In genomic region chr10:96991313-96991841, GRCh38 we compare ENCODE assay signal across 13 cellular contexts.
DNase-seq lines count a peak whose midpoint lies in the region; ATAC-seq, FAIRE-seq and TF ChIP-seq lines count a peak whose summit lies in the region.
"Had no signal": no experiment of that assay in that cellular context is flagged by ENCODE, and none has a peak within 500 bp of the region (broad histone marks: within the 10 kb centered on the region; RNA-seq: fewer than 3 reads in every experiment).

No MANE protein-coding gene starts in this region.

- TF ChIP-seq RAD21 in GM12878 (IDR thresholded peaks at IDR 0.05; ENCODE audit: insufficient read depth, low read depth, low read length): no peak

- H3K27ac ChIP-seq in GM12878 (ENCODE audit: control insufficient read depth, insufficient read depth): no peak overlapping the region
- H3K27ac ChIP-seq: 22Rv1, SJCRH30 had no signal

- TF ChIP-seq CTCF in GM12878 (IDR thresholded peaks at IDR 0.05 in 2 of 3, conservative IDR thresholded peaks at IDR 0.05 in 1 of 3; ENCODE audit: control insufficient read depth in 2 of 3, extremely low read depth in 1 of 3, insufficient read depth in 1 of 3, low read depth in 3 of 3, low read length in 3 of 3): no peak
- no peak for TF ChIP-seq CTCF in retinal pigment epithelial cell (conservative IDR thresholded peaks at IDR 0.05; ENCODE audit: low read depth, low read length)

- intact Hi-C loops in GM12878 (cut with micrococcal nuclease; ENCODE audit: unreplicated experiment): no loop called here

- ATAC-seq in HG02798 (IDR thresholded peaks at IDR 0.05; ENCODE audit: poor library complexity, unreplicated experiment) (peak; percentile 66), GM12878 (peak; percentile 78), GM21528 (IDR thresholded peaks at IDR 0.05; ENCODE audit: low FRiP score, unreplicated experiment) (no peak)

- peak; percentile 59 for FAIRE-seq in GM12878 (lab: Jason Lieb, UNC)

- RAD21 ChIA-PET in GM12878 (lab: Charles Lee; ENCODE audit: unreplicated experiment): interaction anchor here (0.6 to 2.5 kb wide), 7 partner anchors 16 to 427 kb away, joined by 3 to 15 read pairs (median 5); no protein-coding TSS in a partner anchor

- no TSS peak for BruUV-seq in GM12878 (replicated peaks; lab: Mats Ljungman, UMichigan)

- H3K4me3 ChIP-seq in GM12878 (no peak overlapping the region), retinal pigment epithelial cell (ENCODE audit: low read length) (no peak overlapping the region)
- H3K4me3 ChIP-seq: SJCRH30 had no signal

- SMC1A ChIA-PET in GM12878 (lab: Charles Lee; ENCODE audit: uncharacterized antibody, unreplicated experiment): interaction anchor here (0.9 to 5.3 kb wide), 13 partner anchors 11 to 128 kb away, joined by 3 to 41 read pairs (median 5); no protein-coding TSS in a partner anchor

- peaks cover 22% of the 10 kb centered on the region for H3K4me1 ChIP-seq in GM12878 (ENCODE audit: control insufficient read depth, insufficient read depth, low read length)
- H3K4me1 ChIP-seq: SJCRH30 had no signal

- in situ Hi-C loops in GM12878 (cut with MboI): no loop called here
- in situ Hi-C loops in KBM-7 (cut with MboI; ENCODE audit: low pct_unique_long_range_greater_than_20kb, low sequenced_read_pairs): no loop called here

- no peak for TF ChIP-seq EP300 in GM12878 (IDR thresholded peaks at IDR 0.05; ENCODE audit: borderline replicate concordance in 1 of 2, control insufficient read depth in 1 of 2, low read depth in 2 of 2, low read length in 2 of 2)

- no peaks in the 10 kb centered on the region for H3K27me3 ChIP-seq in GM12878 (replicated peaks in 1 of 2; ENCODE audit: control insufficient read depth in 2 of 2, insufficient read depth in 2 of 2, low read length in 1 of 2)
- H3K27me3 ChIP-seq: SJCRH30 had no signal

- no peaks in the 10 kb centered on the region for H3K9me3 ChIP-seq in GM12878 (replicated peaks; ENCODE audit: control insufficient read depth, insufficient read depth, low read length)
- H3K9me3 ChIP-seq: SJCRH30 had no signal

- H2AFZ ChIP-seq in GM12878 (ENCODE audit: control insufficient read depth, low read depth, low read length): no peak overlapping the region

- H3K79me2 ChIP-seq in GM12878 (ENCODE audit: control insufficient read depth, insufficient read depth, low read length): no peaks in the 10 kb centered on the region

- no peaks in the 10 kb centered on the region for H4K20me1 ChIP-seq in GM12878 (ENCODE audit: control insufficient read depth, insufficient read depth)

- DNase-seq in DMS 273 (lab: John Stamatoyannopoulos, UW; ENCODE audit: unreplicated experiment) (peak; percentile 16), DMS 273 treated with DMSO at 0.1 percent for 48 hours (lab: John Stamatoyannopoulos, UW) (no peak), GM12878 (ENCODE audit: low read depth, low spot score) (no peak), retinal pigment epithelial cell (ENCODE audit: low read depth) (peak; percentile 34), KBM-7 (no peak), T1000 (lab: John Stamatoyannopoulos, UW) (no peak)
- DNase-seq: erythroblast, naive B cell, NCI-H1436, SJCRH30 had no signal

- no peak for TF ChIP-seq POLR2A in GM12878 (IDR thresholded peaks at IDR 0.05; ENCODE audit: low read depth, low read length)

- no peak overlapping the region for H3K9ac ChIP-seq in GM12878 (ENCODE audit: control insufficient read depth, insufficient read depth, low read length)

- WGBS in GM12878 (ENCODE audit: insufficient coverage, insufficient replicate concordance, low lambda C conversion rate, missing lambda C conversion rate): 9% methylated on average over 7 of the region's 7 CpGs

- POLR2A ChIA-PET in GM12878 (lab: Charles Lee): interaction anchor here (0.9 to 1.5 kb wide), 4 partner anchors 25 to 158 kb away, joined by 3 to 5 read pairs (median 4); no protein-coding TSS in a partner anchor

- H3K36me3 ChIP-seq in GM12878 (ENCODE audit: control insufficient read depth in 2 of 2, insufficient read depth in 2 of 2, low read length in 1 of 2): no peaks in the 10 kb centered on the region
- H3K36me3 ChIP-seq: SJCRH30 had no signal

- CTCF ChIA-PET in GM12878 (lab: Yijun Ruan, JAX): interaction anchor here (0.8 to 6.2 kb wide), 9 partner anchors 12 to 162 kb away, joined by 3 to 45 read pairs (median 3); no protein-coding TSS in a partner anchor

- peak overlapping the region; percentile 85 for H3K4me2 ChIP-seq in GM12878 (ENCODE audit: control insufficient read depth, insufficient read depth)

TF ChIP-seq in GM12878, 131 proteins besides CTCF, POLR2A, EP300 and RAD21:
- TF ChIP-seq WRNIP1 (IDR thresholded peaks at IDR 0.05; ENCODE audit: borderline replicate concordance, low read depth, low read length) (no peak), RBBP5 (conservative IDR thresholded peaks at IDR 0.05) (no peak), ZNF274 (IDR thresholded peaks at IDR 0.05; ENCODE audit: insufficient read depth, insufficient read length) (no peak), EED (IDR thresholded peaks at IDR 0.05; ENCODE audit: low read depth) (no peak), CREB1 (IDR thresholded peaks at IDR 0.05; ENCODE audit: low read depth) (no peak), SMARCA5 (IDR thresholded peaks at IDR 0.05) (no peak), MXI1 (IDR thresholded peaks at IDR 0.05; ENCODE audit: low read depth, low read length) (no peak), RUNX3 (IDR thresholded peaks at IDR 0.05; ENCODE audit: low read length) (no peak), STAT1 (conservative IDR thresholded peaks at IDR 0.05) (no peak), ZBED1 (IDR thresholded peaks at IDR 0.05; ENCODE audit: borderline replicate concordance) (peak; percentile 76; the same call in 1 of the 2 replicates), ZNF24 (IDR thresholded peaks at IDR 0.05) (no peak), IKZF1 (conservative IDR thresholded peaks at IDR 0.05) (0 out of 2 replicates have a peak, but pooled peaks have one; percentile 10), ZNF384 (IDR thresholded peaks at IDR 0.05; ENCODE audit: borderline replicate concordance, low read depth, low read length) (no peak)

Comparison
In these comparisons a context has a peak if more than half of its experiments do, and no peak if none do; other contexts are left out.
1. DNase-seq: peak in DMS 273 (single experiment) and retinal pigment epithelial cell (single experiment); none in DMS 273 treated with DMSO at 0.1 percent for 48 hours (single experiment), GM12878 (single experiment), KBM-7 (single experiment) and T1000 (single experiment).